29 cellular contexts compared by ENCODE assay signal in genomic region chr3:82259994-82260393, GRCh38.
"Had no signal": no experiment of that assay in that cellular context is flagged by ENCODE, and none has a peak within 500 bp of the region (broad histone marks: within the 10 kb centered on the region; RNA-seq: fewer than 3 reads in every experiment).

No MANE protein-coding gene starts in this region.

- H3K36me3 Mint-ChIP-seq: activated naive CD4-positive, alpha-beta T cell treated with anti-CD3 and anti-CD28 coated beads, Interleukin-2, amount 50 U/mL, for 24 hours; mesothelial cell of epicardium; naive B cell; stimulated activated effector memory CD8-positive, alpha-beta T cell treated with anti-CD3 and anti-CD28 coated beads, Interleukin-12 subunit alpha, Interleukin-12 subunit beta, amount 100 ng/mL, for 72 hours had no signal

- H3K27ac ChIP-seq: cardiac muscle cell, coronary artery, dorsolateral prefrontal cortex, pancreas, prostate gland, sigmoid colon, thoracic aorta had no signal

- H3K27ac Mint-ChIP-seq: activated CD4-positive, alpha-beta memory T cell treated with anti-CD3 and anti-CD28 coated beads, Interleukin-2, amount 10 ng/mL, durations not matched to agents 7 days and 5 days; activated CD4-positive, alpha-beta T cell treated with anti-CD3 and anti-CD28 coated beads, Interleukin-2, amount 10 ng/mL, durations not matched to agents 24 days and 14 days; activated naive CD4-positive, alpha-beta T cell treated with anti-CD3 and anti-CD28 coated beads, Interleukin-2, amount 50 U/mL, for 24 hours; activated naive CD8-positive, alpha-beta T cell treated with anti-CD3 and anti-CD28 coated beads, Interleukin-2, amount 50 U/mL, for 24 hours; activated T-cell treated with anti-CD3 and anti-CD28 coated beads, Interleukin-2, amount 50 U/mL, for 24 hours; immature natural killer cell; mesothelial cell of epicardium; naive B cell; nephron progenitor cell; stimulated activated effector memory CD8-positive, alpha-beta T cell treated with anti-CD3 and anti-CD28 coated beads, Interleukin-12 subunit alpha, Interleukin-12 subunit beta, amount 100 ng/mL, for 72 hours; stimulated activated naive CD8-positive, alpha-beta T cell treated with anti-CD3 and anti-CD28 coated beads, Interleukin-15, Interleukin-2, amounts not matched to agents 100 ng/mL and 50 ng/mL, for 24 hours had no signal

- H3K4me3 ChIP-seq: cardiac muscle cell, coronary artery, dorsolateral prefrontal cortex, pancreas, prostate gland, sigmoid colon, thoracic aorta had no signal

- ATAC-seq: activated naive CD8-positive, alpha-beta T cell treated with anti-CD3 and anti-CD28 coated beads, Interleukin-2, amount 50 U/mL, for 24 hours; pancreas; stimulated activated effector memory CD8-positive, alpha-beta T cell treated with anti-CD3 and anti-CD28 coated beads, Interleukin-12 subunit alpha, Interleukin-12 subunit beta, amount 100 ng/mL, for 72 hours had no signal

- H3K27me3 Mint-ChIP-seq: activated CD4-positive, alpha-beta memory T cell treated with anti-CD3 and anti-CD28 coated beads, Interleukin-2, amount 10 ng/mL, durations not matched to agents 7 days and 5 days; activated CD4-positive, alpha-beta T cell treated with anti-CD3 and anti-CD28 coated beads, Interleukin-2, amount 10 ng/mL, durations not matched to agents 24 days and 14 days; activated naive CD4-positive, alpha-beta T cell treated with anti-CD3 and anti-CD28 coated beads, Interleukin-2, amount 50 U/mL, for 24 hours; activated naive CD8-positive, alpha-beta T cell treated with anti-CD3 and anti-CD28 coated beads, Interleukin-2, amount 50 U/mL, for 24 hours; activated T-cell treated with anti-CD3 and anti-CD28 coated beads, Interleukin-2, amount 50 U/mL, for 24 hours; naive B cell; stimulated activated naive CD8-positive, alpha-beta T cell treated with anti-CD3 and anti-CD28 coated beads, Interleukin-15, Interleukin-2, amounts not matched to agents 100 ng/mL and 50 ng/mL, for 24 hours had no signal

- H3K4me1 Mint-ChIP-seq: activated CD4-positive, alpha-beta memory T cell treated with anti-CD3 and anti-CD28 coated beads, Interleukin-2, amount 10 ng/mL, durations not matched to agents 7 days and 5 days; activated CD4-positive, alpha-beta T cell treated with anti-CD3 and anti-CD28 coated beads, Interleukin-2, amount 10 ng/mL, durations not matched to agents 24 days and 14 days; activated naive CD4-positive, alpha-beta T cell treated with anti-CD3 and anti-CD28 coated beads, Interleukin-2, amount 50 U/mL, for 24 hours; activated naive CD8-positive, alpha-beta T cell treated with anti-CD3 and anti-CD28 coated beads, Interleukin-2, amount 50 U/mL, for 24 hours; immature natural killer cell; mesothelial cell of epicardium; naive B cell; nephron progenitor cell; stimulated activated effector memory CD8-positive, alpha-beta T cell treated with anti-CD3 and anti-CD28 coated beads, Interleukin-12 subunit alpha, Interleukin-12 subunit beta, amount 100 ng/mL, for 72 hours had no signal

- H3K9me3 Mint-ChIP-seq: mesothelial cell of epicardium, nephron progenitor cell had no signal

- DNase-seq: activated CD4-positive, alpha-beta memory T cell treated with anti-CD3 and anti-CD28 coated beads, Interleukin-2, amount 10 ng/mL, durations not matched to agents 7 days and 5 days; activated CD4-positive, alpha-beta T cell treated with anti-CD3 and anti-CD28 coated beads, Interleukin-2, amount 10 ng/mL, durations not matched to agents 24 days and 14 days; activated CD4-positive, CD25-positive, alpha-beta regulatory T cell treated with anti-CD3 and anti-CD28 coated beads, Interleukin-2, amount 50 U/mL, for 72 hours; activated CD8-positive, alpha-beta memory T cell treated with anti-CD3 and anti-CD28 coated beads, Interleukin-2, amount 50 U/mL, for 48 hours; activated gamma-delta T cell; activated naive CD8-positive, alpha-beta T cell treated with anti-CD3 and anti-CD28 coated beads, Interleukin-2, amount 50 U/mL, for 24 hours; activated T-cell treated with anti-CD3 and anti-CD28 coated beads, Interleukin-2, amount 50 U/mL, for 24 hours; cerebellar nuclear complex; dorsolateral prefrontal cortex; effector memory CD4-positive, alpha-beta T cell; head of caudate nucleus; hippocampal formation; immature natural killer cell; naive B cell; nephron progenitor cell; pancreas; retina; sigmoid colon; small intestine; stimulated activated CD4-positive, alpha-beta T cell treated with anti-CD3 and anti-CD28 coated beads, Interleukin-4, amount 100 ng/mL, for 24 hours; trophoblast cell had no signal

- H3K9me3 ChIP-seq: pancreas, prostate gland, sigmoid colon, thoracic aorta had no signal

- H3K27me3 ChIP-seq: cardiac muscle cell, dorsolateral prefrontal cortex, pancreas, sigmoid colon had no signal

- H3K4me3 Mint-ChIP-seq: activated CD4-positive, alpha-beta memory T cell treated with anti-CD3 and anti-CD28 coated beads, Interleukin-2, amount 10 ng/mL, durations not matched to agents 7 days and 5 days; activated CD4-positive, alpha-beta T cell treated with anti-CD3 and anti-CD28 coated beads, Interleukin-2, amount 10 ng/mL, durations not matched to agents 24 days and 14 days; activated naive CD4-positive, alpha-beta T cell treated with anti-CD3 and anti-CD28 coated beads, Interleukin-2, amount 50 U/mL, for 24 hours; activated naive CD8-positive, alpha-beta T cell treated with anti-CD3 and anti-CD28 coated beads, Interleukin-2, amount 50 U/mL, for 24 hours; activated T-cell treated with anti-CD3 and anti-CD28 coated beads, Interleukin-2, amount 50 U/mL, for 24 hours; immature natural killer cell; mesothelial cell of epicardium; naive B cell; nephron progenitor cell; stimulated activated effector memory CD8-positive, alpha-beta T cell treated with anti-CD3 and anti-CD28 coated beads, Interleukin-12 subunit alpha, Interleukin-12 subunit beta, amount 100 ng/mL, for 72 hours; stimulated activated naive CD8-positive, alpha-beta T cell treated with anti-CD3 and anti-CD28 coated beads, Interleukin-15, Interleukin-2, amounts not matched to agents 100 ng/mL and 50 ng/mL, for 24 hours had no signal
